Comparison of ENCODE assay signal across 13 cellular contexts in the genomic region with DNA sequence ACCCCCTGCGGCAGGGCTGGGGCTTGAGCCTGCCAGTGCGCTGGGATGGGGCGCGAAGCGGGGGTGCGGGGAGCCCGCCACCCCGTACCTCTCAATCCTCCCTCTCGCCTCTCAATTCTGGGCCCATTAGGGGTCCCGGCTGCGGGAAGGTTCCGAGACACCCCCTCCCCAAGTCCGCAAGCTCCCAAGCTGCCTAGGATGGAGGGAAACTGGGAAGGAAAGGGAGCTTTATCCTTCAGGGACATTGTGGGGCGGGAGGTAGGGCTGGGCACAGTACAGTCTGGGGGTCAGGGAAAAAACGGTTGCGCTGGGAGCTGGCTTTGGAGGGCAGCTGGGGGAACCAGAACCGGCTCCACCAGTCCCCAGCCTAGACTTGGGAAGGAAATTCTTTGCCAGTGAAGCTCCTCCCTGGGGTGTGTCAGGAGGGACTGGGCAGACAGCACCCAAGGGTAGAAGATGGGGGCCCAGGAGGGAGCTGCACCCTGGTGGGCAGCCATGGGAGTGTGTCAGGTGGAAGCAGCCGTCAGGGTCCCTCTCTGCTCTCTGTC. TPM values are rescaled to one million over a fixed set of nuclear protein-coding genes. Genes with fewer than 3 reads are reported as not detected.
DNase-seq lines count a peak whose midpoint lies in the region; ATAC-seq, FAIRE-seq and TF ChIP-seq lines count a peak whose summit lies in the region.
"Had no signal": no experiment of that assay in that cellular context is flagged by ENCODE, and none has a peak within 500 bp of the region (broad histone marks: within the 10 kb centered on the region; RNA-seq: fewer than 3 reads in every experiment).

No MANE protein-coding gene starts in this region.

- RAD21 ChIA-PET in GM12878 (lab: Charles Lee; ENCODE audit: unreplicated experiment), result no interaction called here

- H3K4me3 Mint-ChIP-seq in HFFc6, result no peak overlapping the region

- no peak for TF ChIP-seq POLR2A in GM12878 (IDR thresholded peaks at IDR 0.05; ENCODE audit: low read depth, low read length)
- peak in 1 of 2 donors; percentile 42 for TF ChIP-seq POLR2A in sigmoid colon (IDR thresholded peaks at IDR 0.05)

- DNase-seq in HFFc6, result no peak
- DNase-seq in GM12878 (ENCODE audit: low read depth, low spot score), result no peak
- DNase-seq in iPS-NIHi7 (ENCODE audit: extremely low spot score), result peak; percentile 39
- DNase-seq in sigmoid colon, result peak; percentile 40
- no peak for DNase-seq in stimulated activated CD8-positive, alpha-beta memory T cell treated with anti-CD3 and anti-CD28 coated beads, Interleukin-4, amount 100 ng/mL, for 48 hours
- DNase-seq in NAMALWA (ENCODE audit: low spot score), result no peak
- DNase-seq in NCI-H187 treated with DMSO at 0.1 percent for 48 hours (lab: John Stamatoyannopoulos, UW), result no peak
- DNase-seq: DND-41, NCI-H748 treated with DMSO at 0.1 percent for 48 hours had no signal

- H3K4me3 ChIP-seq in GM12878 (no peak overlapping the region), sigmoid colon (peak overlapping the region in 3 of 4 donors; percentile 24 to 35 (median 27))
- H3K4me3 ChIP-seq: K562 had no signal

- TF ChIP-seq EP300 in GM12878 (IDR thresholded peaks at IDR 0.05; ENCODE audit: borderline replicate concordance in 1 of 2, control insufficient read depth in 1 of 2, low read depth in 2 of 2, low read length in 2 of 2), result no peak
- no peak for TF ChIP-seq EP300 in sigmoid colon (IDR thresholded peaks at IDR 0.05)

- H3K27me3 ChIP-seq in GM12878 (replicated peaks in 1 of 2; ENCODE audit: control insufficient read depth in 2 of 2, insufficient read depth in 2 of 2, low read length in 1 of 2) (peaks cover 2 to 10% of the 10 kb centered on the region in 2 experiments; a peak in 3 of 4 replicates), sigmoid colon (peaks cover 26 to 60% (median 37%) of the 10 kb centered on the region in 3 donors)

- FAIRE-seq in GM12878 (lab: Jason Lieb, UNC), result no peak
- FAIRE-seq: K562 had no signal

- H3K27ac ChIP-seq in GM12878 (ENCODE audit: control insufficient read depth, insufficient read depth) (no peak overlapping the region), sigmoid colon (no peak overlapping the region)

- peaks cover 30% of the 10 kb centered on the region for H3K27me3 Mint-ChIP-seq in HFFc6 (ENCODE audit: insufficient read depth)

- TF ChIP-seq CTCF in HFFc6 (IDR thresholded peaks at IDR 0.05) (0 out of 2 replicates have a peak, but pooled peaks have one; percentile 18), GM12878 (IDR thresholded peaks at IDR 0.05 in 2 of 3, conservative IDR thresholded peaks at IDR 0.05 in 1 of 3; ENCODE audit: control insufficient read depth in 2 of 3, extremely low read depth in 1 of 3, insufficient read depth in 1 of 3, low read depth in 3 of 3, low read length in 3 of 3) (no peak), sigmoid colon (IDR thresholded peaks at IDR 0.05) (no peak)

- SMC1A ChIA-PET in GM12878 (lab: Charles Lee; ENCODE audit: uncharacterized antibody, unreplicated experiment), result no interaction called here

- in situ Hi-C loops in GM12878 (cut with MboI), result no loop called here

- H3K4me1 Mint-ChIP-seq in HFFc6 (ENCODE audit: low read depth), result peaks cover 29% of the 10 kb centered on the region

- H3K4me2 ChIP-seq in GM12878 (ENCODE audit: control insufficient read depth, insufficient read depth), result no peak overlapping the region

- POLR2A ChIA-PET in GM12878 (lab: Charles Lee), result no interaction called here

- H3K79me2 ChIP-seq in GM12878 (ENCODE audit: control insufficient read depth, insufficient read depth, low read length), result no peaks in the 10 kb centered on the region

- H3K36me3 ChIP-seq in GM12878 (ENCODE audit: control insufficient read depth in 2 of 2, insufficient read depth in 2 of 2, low read length in 1 of 2) (no peaks in the 10 kb centered on the region), sigmoid colon (no peaks in the 10 kb centered on the region)

- intact Hi-C loops in GM12878 (cut with micrococcal nuclease; ENCODE audit: unreplicated experiment), result no loop called here
- intact Hi-C loops in sigmoid colon (cut with DNase I), result no loop called here

- WGBS in GM12878 (ENCODE audit: insufficient coverage, insufficient replicate concordance, low lambda C conversion rate, missing lambda C conversion rate), result 51% methylated on average over 16 of the region's 18 CpGs
- WGBS in sigmoid colon, 2 donors, result 3 to 8% methylated on average over 18 of the region's 18 CpGs

- H3K36me3 Mint-ChIP-seq in HFFc6 (ENCODE audit: low read depth), result no peaks in the 10 kb centered on the region

- TF ChIP-seq RAD21 in GM12878 (IDR thresholded peaks at IDR 0.05; ENCODE audit: insufficient read depth, low read depth, low read length), result no peak

- no peak overlapping the region for H3K9ac ChIP-seq in GM12878 (ENCODE audit: control insufficient read depth, insufficient read depth, low read length)

- no peaks in the 10 kb centered on the region for H4K20me1 ChIP-seq in GM12878 (ENCODE audit: control insufficient read depth, insufficient read depth)

- CTCF ChIA-PET in GM12878 (lab: Yijun Ruan, JAX), result no interaction called here

- H2AFZ ChIP-seq in GM12878 (ENCODE audit: control insufficient read depth, low read depth, low read length), result no peak overlapping the region

- no TSS peak for BruUV-seq in GM12878 (replicated peaks; lab: Mats Ljungman, UMichigan)

- no peak overlapping the region for H3K27ac Mint-ChIP-seq in HFFc6

- no peaks in the 10 kb centered on the region for H3K9me3 Mint-ChIP-seq in HFFc6

- no peaks in the 10 kb centered on the region for H3K4me1 ChIP-seq in GM12878 (ENCODE audit: control insufficient read depth, insufficient read depth, low read length)
- H3K4me1 ChIP-seq in sigmoid colon, result peaks cover 0 to 14% (median 12%) of the 10 kb centered on the region in 4 donors

- no peak for ATAC-seq in GM12878
- no peak for ATAC-seq in HG03439 (IDR thresholded peaks at IDR 0.05; ENCODE audit: unreplicated experiment)
- ATAC-seq: K562 had no signal

- H3K9me3 ChIP-seq in GM12878 (replicated peaks; ENCODE audit: control insufficient read depth, insufficient read depth, low read length) (no peaks in the 10 kb centered on the region), sigmoid colon (no peaks in the 10 kb centered on the region)

RNA-seq across cellular contexts. Expression of a gene that starts 0.9 kb away (rescaled TPM):
- under 1 TPM in 2 of 6 experiments, not detected in 4; 0.12 to 0.14 TPM for total RNA-seq in HFFc6 (2021; fragmentation: NEBNext Ultra II Directional; extraction: Animal tissue kit (Norgen Biotek cat#: 25700))
- total RNA-seq in GM12878 (2013; cell fraction: nucleolus; rRNA removed), result not detected in 2 replicates
- total RNA-seq in GM12878 (2014; rRNA removed) (not detected in 2 replicates), GM12878 (2014; rRNA removed; fragmentation: Illumina TruSeq; extraction: Trizol) (not detected in 2 replicates), GM12878 (2021) (not detected in 2 replicates), sigmoid colon (not detected)
- not detected for polyA plus RNA-seq in GM12878 (2011; ENCODE audit: low read depth)
- polyA plus RNA-seq in GM12878 (2011; rRNA removed) (not detected in 2 replicates), GM12878 (2014; fragmentation: Illumina TruSeq; extraction: Trizol) (not detected in 2 replicates), GM12878 (2014; fragmentation: Nextera tagmentation; extraction: Ambion mirVana) (not detected), GM12878 (2014; rRNA removed) (not detected in 2 replicates), GM12878 (2016; fragmentation: Nextera tagmentation; extraction: Ambion mirVana) (not detected), sigmoid colon (10 to 100 TPM in 1 of 3 donors, 1 to 10 TPM in 2; 1.2 to 11.0 (median 1.8) TPM)
- polyA plus RNA-seq in GM12878 (2011; cell fraction: cytosol; rRNA removed), result not detected in 2 replicates
- not detected in 2 replicates for polyA plus RNA-seq in GM12878 (2011; cell fraction: nucleus; rRNA removed)
- polyA plus RNA-seq in GM12878 (2012), result not detected in 2 replicates
- not detected in 2 replicates for polyA minus RNA-seq in GM12878 (2011; rRNA and poly(A)+ RNA removed)
- 0.52 TPM in 1 of 2 replicates, not detected in the other for polyA minus RNA-seq in GM12878 (2011; cell fraction: cytosol; rRNA and poly(A)+ RNA removed)
- not detected in 2 replicates for polyA minus RNA-seq in GM12878 (2011; cell fraction: nucleus; rRNA and poly(A)+ RNA removed)
- total RNA-seq: K562; myocyte; T-helper 2 cell treated with Interferon-gamma antibody and Interleukin-4, amounts not matched to agents 100 ng/mL and 5 ng/mL, for 36 hours had no signal
- polyA plus RNA-seq: K562 had no signal

RNA-seq across cellular contexts. Expression of a gene that starts 10.9 kb away (rescaled TPM):
- not detected for total RNA-seq in HFFc6 (2021; fragmentation: NEBNext Ultra II Directional; extraction: Animal tissue kit (Norgen Biotek cat#: 25700))
- not detected in 2 replicates for total RNA-seq in GM12878 (2013; cell fraction: nucleolus; rRNA removed)
- 0.11 TPM in 1 of 2 replicates, not detected in the other for total RNA-seq in GM12878 (2014; rRNA removed)
- total RNA-seq in GM12878 (2014; rRNA removed; fragmentation: Illumina TruSeq; extraction: Trizol), result 0.14 TPM in 1 of 2 replicates, not detected in the other
- total RNA-seq in GM12878 (2021), result 0.13 and 0.18 TPM in 2 replicates
- not detected for polyA plus RNA-seq in GM12878 (2011; ENCODE audit: low read depth)
- not detected in 2 replicates for polyA plus RNA-seq in GM12878 (2011; rRNA removed)
- not detected in 2 replicates for polyA plus RNA-seq in GM12878 (2011; cell fraction: cytosol; rRNA removed)
- not detected in 2 replicates for polyA plus RNA-seq in GM12878 (2011; cell fraction: nucleus; rRNA removed)
- polyA plus RNA-seq in GM12878 (2012), result 0.13 and 0.15 TPM in 2 replicates
- 0.09 TPM in 1 of 2 replicates, not detected in the other for polyA plus RNA-seq in GM12878 (2014; fragmentation: Illumina TruSeq; extraction: Trizol)
- polyA plus RNA-seq in GM12878 (2014; fragmentation: Nextera tagmentation; extraction: Ambion mirVana), result not detected
- polyA plus RNA-seq in GM12878 (2014; rRNA removed), result 0.19 TPM in 1 of 2 replicates, not detected in the other
- polyA plus RNA-seq in GM12878 (2016; fragmentation: Nextera tagmentation; extraction: Ambion mirVana), result not detected
- not detected in 2 replicates for polyA minus RNA-seq in GM12878 (2011; rRNA and poly(A)+ RNA removed)
- polyA minus RNA-seq in GM12878 (2011; cell fraction: cytosol; rRNA and poly(A)+ RNA removed), result not detected in 2 replicates
- polyA minus RNA-seq in GM12878 (2011; cell fraction: nucleus; rRNA and poly(A)+ RNA removed), result not detected in 2 replicates
- 10 to 100 TPM in 1 of 4 donors, 1 to 10 TPM in 3; 3.3 to 14.7 (median 7.6) TPM for total RNA-seq in sigmoid colon
- polyA plus RNA-seq in sigmoid colon, result 1 to 10 TPM in 1 of 3 donors, under 1 TPM in 1, not detected in 1; 0.60 to 8.3 TPM
- total RNA-seq: myocyte; T-helper 2 cell treated with Interferon-gamma antibody and Interleukin-4, amounts not matched to agents 100 ng/mL and 5 ng/mL, for 36 hours had no signal

RNA-seq across cellular contexts. Expression of a gene that starts 22.4 kb away (rescaled TPM):
- total RNA-seq in HFFc6 (2021; fragmentation: NEBNext Ultra II Directional; extraction: Animal tissue kit (Norgen Biotek cat#: 25700)), result not detected
- total RNA-seq in GM12878 (2013; cell fraction: nucleolus; rRNA removed), result not detected in 2 replicates
- total RNA-seq in GM12878 (2014; rRNA removed), result not detected in 2 replicates
- total RNA-seq in GM12878 (2014; rRNA removed; fragmentation: Illumina TruSeq; extraction: Trizol), result not detected in 2 replicates
- total RNA-seq in GM12878 (2021), result not detected in 2 replicates
- not detected for polyA plus RNA-seq in GM12878 (2011; ENCODE audit: low read depth)
- polyA plus RNA-seq in GM12878 (2011; rRNA removed), result not detected in 2 replicates
- not detected in 2 replicates for polyA plus RNA-seq in GM12878 (2011; cell fraction: cytosol; rRNA removed)
- polyA plus RNA-seq in GM12878 (2011; cell fraction: nucleus; rRNA removed), result not detected in 2 replicates
- 0.03 TPM in 1 of 2 replicates, not detected in the other for polyA plus RNA-seq in GM12878 (2012)
- not detected in 2 replicates for polyA plus RNA-seq in GM12878 (2014; fragmentation: Illumina TruSeq; extraction: Trizol)
- polyA plus RNA-seq in GM12878 (2014; fragmentation: Nextera tagmentation; extraction: Ambion mirVana), result not detected
- polyA plus RNA-seq in GM12878 (2014; rRNA removed), result not detected in 2 replicates
- not detected for polyA plus RNA-seq in GM12878 (2016; fragmentation: Nextera tagmentation; extraction: Ambion mirVana)
- polyA minus RNA-seq in GM12878 (2011; rRNA and poly(A)+ RNA removed), result not detected in 2 replicates
- polyA minus RNA-seq in GM12878 (2011; cell fraction: cytosol; rRNA and poly(A)+ RNA removed), result not detected in 2 replicates
- polyA minus RNA-seq in GM12878 (2011; cell fraction: nucleus; rRNA and poly(A)+ RNA removed), result not detected in 2 replicates
- not detected for total RNA-seq in sigmoid colon
- polyA plus RNA-seq in sigmoid colon, result under 1 TPM in 1 of 3 donors, not detected in 2; 0.39 TPM
- total RNA-seq: K562; myocyte; T-helper 2 cell treated with Interferon-gamma antibody and Interleukin-4, amounts not matched to agents 100 ng/mL and 5 ng/mL, for 36 hours had no signal

RNA-seq across cellular contexts. Expression of a gene that starts 27.1 kb away (rescaled TPM):
- total RNA-seq in HFFc6 (2021; fragmentation: NEBNext Ultra II Directional; extraction: Animal tissue kit (Norgen Biotek cat#: 25700)), result under 1 TPM in 4 of 6 experiments, not detected in 2; 0.59 to 0.77 (median 0.69) TPM
- total RNA-seq in GM12878 (2013; cell fraction: nucleolus; rRNA removed), result not detected in 2 replicates
- total RNA-seq in GM12878 (2014; rRNA removed), result not detected in 2 replicates
- total RNA-seq in GM12878 (2014; rRNA removed; fragmentation: Illumina TruSeq; extraction: Trizol), result not detected in 2 replicates
- total RNA-seq in GM12878 (2021), result not detected in 2 replicates
- polyA plus RNA-seq in GM12878 (2011; ENCODE audit: low read depth), result not detected
- not detected in 2 replicates for polyA plus RNA-seq in GM12878 (2011; rRNA removed)
- 0.07 TPM in 1 of 2 replicates, not detected in the other for polyA plus RNA-seq in GM12878 (2011; cell fraction: cytosol; rRNA removed)
- not detected in 2 replicates for polyA plus RNA-seq in GM12878 (2011; cell fraction: nucleus; rRNA removed)
- polyA plus RNA-seq in GM12878 (2012), result not detected in 2 replicates
- not detected in 2 replicates for polyA plus RNA-seq in GM12878 (2014; fragmentation: Illumina TruSeq; extraction: Trizol)
- polyA plus RNA-seq in GM12878 (2014; fragmentation: Nextera tagmentation; extraction: Ambion mirVana), result not detected
- polyA plus RNA-seq in GM12878 (2014; rRNA removed), result not detected in 2 replicates
- polyA plus RNA-seq in GM12878 (2016; fragmentation: Nextera tagmentation; extraction: Ambion mirVana), result not detected
- 0.22 TPM in 1 of 2 replicates, not detected in the other for polyA minus RNA-seq in GM12878 (2011; rRNA and poly(A)+ RNA removed)
- polyA minus RNA-seq in GM12878 (2011; cell fraction: cytosol; rRNA and poly(A)+ RNA removed), result not detected in 2 replicates
- polyA minus RNA-seq in GM12878 (2011; cell fraction: nucleus; rRNA and poly(A)+ RNA removed), result not detected in 2 replicates
- total RNA-seq in sigmoid colon, result not detected
- under 1 TPM in 1 of 3 donors, not detected in 2; 0.69 TPM for polyA plus RNA-seq in sigmoid colon
- total RNA-seq: K562; myocyte; T-helper 2 cell treated with Interferon-gamma antibody and Interleukin-4, amounts not matched to agents 100 ng/mL and 5 ng/mL, for 36 hours had no signal

Comparison
In these comparisons a context has a peak if more than half of its experiments do, and no peak if none do; other contexts are left out.
1. DNase-seq: peak in iPS-NIHi7 (single experiment) and sigmoid colon (single experiment); none in HFFc6 (single experiment), GM12878 (single experiment), stimulated activated CD8-positive, alpha-beta memory T cell treated with anti-CD3 and anti-CD28 coated beads, Interleukin-4, amount 100 ng/mL, for 48 hours (single experiment), NAMALWA (single experiment) and NCI-H187 treated with DMSO at 0.1 percent for 48 hours (single experiment).